1 cellular context compared by ENCODE assay signal in genomic region chr2:64454316-64455030, GRCh38.
TF ChIP-seq lines count a peak whose summit lies in the region.

No MANE protein-coding gene starts in this region.

TF ChIP-seq in HepG2, 621 proteins besides CTCF, POLR2A, EP300 and RAD21 (continued from another document and continues in another):
- TF ChIP-seq, protein P1, sequence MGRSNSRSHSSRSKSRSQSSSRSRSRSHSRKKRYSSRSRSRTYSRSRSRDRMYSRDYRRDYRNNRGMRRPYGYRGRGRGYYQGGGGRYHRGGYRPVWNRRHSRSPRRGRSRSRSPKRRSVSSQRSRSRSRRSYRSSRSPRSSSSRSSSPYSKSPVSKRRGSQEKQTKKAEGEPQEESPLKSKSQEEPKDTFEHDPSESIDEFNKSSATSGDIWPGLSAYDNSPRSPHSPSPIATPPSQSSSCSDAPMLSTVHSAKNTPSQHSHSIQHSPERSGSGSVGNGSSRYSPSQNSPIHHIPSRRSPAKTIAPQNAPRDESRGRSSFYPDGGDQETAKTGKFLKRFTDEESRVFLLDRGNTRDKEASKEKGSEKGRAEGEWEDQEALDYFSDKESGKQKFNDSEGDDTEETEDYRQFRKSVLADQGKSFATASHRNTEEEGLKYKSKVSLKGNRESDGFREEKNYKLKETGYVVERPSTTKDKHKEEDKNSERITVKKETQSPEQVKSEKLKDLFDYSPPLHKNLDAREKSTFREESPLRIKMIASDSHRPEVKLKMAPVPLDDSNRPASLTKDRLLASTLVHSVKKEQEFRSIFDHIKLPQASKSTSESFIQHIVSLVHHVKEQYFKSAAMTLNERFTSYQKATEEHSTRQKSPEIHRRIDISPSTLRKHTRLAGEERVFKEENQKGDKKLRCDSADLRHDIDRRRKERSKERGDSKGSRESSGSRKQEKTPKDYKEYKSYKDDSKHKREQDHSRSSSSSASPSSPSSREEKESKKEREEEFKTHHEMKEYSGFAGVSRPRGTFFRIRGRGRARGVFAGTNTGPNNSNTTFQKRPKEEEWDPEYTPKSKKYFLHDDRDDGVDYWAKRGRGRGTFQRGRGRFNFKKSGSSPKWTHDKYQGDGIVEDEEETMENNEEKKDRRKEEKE (IDR thresholded peaks at IDR 0.05): no peak
- TF ChIP-seq SRSF1 (optimal IDR thresholded peaks at IDR 0.05; ENCODE audit: low read depth, low read length) (no peak), NR2F6 (IDR thresholded peaks at IDR 0.05) (no peak), NR2F6 (CRISPR knock-in tag; IDR thresholded peaks at IDR 0.05) (no peak), SALL2 (CRISPR knock-in tag; IDR thresholded peaks at IDR 0.05) (no peak), CC2D1A (CRISPR knock-in tag; IDR thresholded peaks at IDR 0.05) (no peak), SRY (CRISPR knock-in tag; IDR thresholded peaks at IDR 0.05) (peak; percentile 84; the same call in 1 of the 2 replicates), ZNF512 (CRISPR knock-in tag; IDR thresholded peaks at IDR 0.05) (peak; percentile 67; the same call in 1 of the 2 replicates), THRA (CRISPR knock-in tag; IDR thresholded peaks at IDR 0.05; ENCODE audit: borderline replicate concordance) (no peak), CBX5 (CRISPR knock-in tag; IDR thresholded peaks at IDR 0.05; ENCODE audit: borderline replicate concordance) (no peak), ZNF292 (CRISPR knock-in tag; IDR thresholded peaks at IDR 0.05; ENCODE audit: borderline replicate concordance, low read depth) (0 out of 2 replicates have a peak, but pooled peaks have one; percentile 32), SUZ12 (IDR thresholded peaks at IDR 0.05; ENCODE audit: low read depth, low read length) (no peak), ZFP1 (CRISPR knock-in tag; IDR thresholded peaks at IDR 0.05) (no peak), ZUFSP (CRISPR knock-in tag; IDR thresholded peaks at IDR 0.05; ENCODE audit: borderline replicate concordance) (no peak), TBX2 (CRISPR knock-in tag; IDR thresholded peaks at IDR 0.05; ENCODE audit: borderline replicate concordance) (no peak; the same call in 1 of the 2 replicates), YY1 (IDR thresholded peaks at IDR 0.05; ENCODE audit: insufficient read depth, insufficient replicate concordance, low read depth, low read length) (no peak), SKI (IDR thresholded peaks at IDR 0.05; ENCODE audit: partially characterized antibody) (no peak), MAFG (CRISPR knock-in tag; IDR thresholded peaks at IDR 0.05) (no peak), SRSF9 (IDR thresholded peaks at IDR 0.05; ENCODE audit: borderline replicate concordance, insufficient read depth, low read depth, low read length, poor library complexity, severe bottlenecking) (no peak), POLR2AphosphoS2 (IDR thresholded peaks at IDR 0.05; ENCODE audit: low read depth, low read length) (no peak), ZNF839 (CRISPR knock-in tag; IDR thresholded peaks at IDR 0.05; ENCODE audit: borderline replicate concordance) (peak; percentile 78; the same call in 1 of the 2 replicates), ZNF432 (CRISPR knock-in tag; IDR thresholded peaks at IDR 0.05; ENCODE audit: borderline replicate concordance) (no peak), PTBP1 (IDR thresholded peaks at IDR 0.05; ENCODE audit: low read depth, low read length, poor library complexity, severe bottlenecking) (no peak), KDM5B (CRISPR knock-in tag; IDR thresholded peaks at IDR 0.05; ENCODE audit: borderline replicate concordance) (peak; percentile 58; the same call in 1 of the 2 replicates), ZBED4 (CRISPR knock-in tag; IDR thresholded peaks at IDR 0.05; ENCODE audit: borderline replicate concordance) (no peak)
- TF ChIP-seq, protein P2, sequence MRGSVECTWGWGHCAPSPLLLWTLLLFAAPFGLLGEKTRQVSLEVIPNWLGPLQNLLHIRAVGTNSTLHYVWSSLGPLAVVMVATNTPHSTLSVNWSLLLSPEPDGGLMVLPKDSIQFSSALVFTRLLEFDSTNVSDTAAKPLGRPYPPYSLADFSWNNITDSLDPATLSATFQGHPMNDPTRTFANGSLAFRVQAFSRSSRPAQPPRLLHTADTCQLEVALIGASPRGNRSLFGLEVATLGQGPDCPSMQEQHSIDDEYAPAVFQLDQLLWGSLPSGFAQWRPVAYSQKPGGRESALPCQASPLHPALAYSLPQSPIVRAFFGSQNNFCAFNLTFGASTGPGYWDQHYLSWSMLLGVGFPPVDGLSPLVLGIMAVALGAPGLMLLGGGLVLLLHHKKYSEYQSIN (CRISPR knock-in tag; IDR thresholded peaks at IDR 0.05; ENCODE audit: borderline replicate concordance): no peak
- TF ChIP-seq, protein P3, sequence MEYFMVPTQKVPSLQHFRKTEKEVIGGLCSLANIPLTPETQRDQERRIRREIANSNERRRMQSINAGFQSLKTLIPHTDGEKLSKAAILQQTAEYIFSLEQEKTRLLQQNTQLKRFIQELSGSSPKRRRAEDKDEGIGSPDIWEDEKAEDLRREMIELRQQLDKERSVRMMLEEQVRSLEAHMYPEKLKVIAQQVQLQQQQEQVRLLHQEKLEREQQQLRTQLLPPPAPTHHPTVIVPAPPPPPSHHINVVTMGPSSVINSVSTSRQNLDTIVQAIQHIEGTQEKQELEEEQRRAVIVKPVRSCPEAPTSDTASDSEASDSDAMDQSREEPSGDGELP (IDR thresholded peaks at IDR 0.05; ENCODE audit: borderline replicate concordance, low read depth): no peak
- TF ChIP-seq, protein P4, sequence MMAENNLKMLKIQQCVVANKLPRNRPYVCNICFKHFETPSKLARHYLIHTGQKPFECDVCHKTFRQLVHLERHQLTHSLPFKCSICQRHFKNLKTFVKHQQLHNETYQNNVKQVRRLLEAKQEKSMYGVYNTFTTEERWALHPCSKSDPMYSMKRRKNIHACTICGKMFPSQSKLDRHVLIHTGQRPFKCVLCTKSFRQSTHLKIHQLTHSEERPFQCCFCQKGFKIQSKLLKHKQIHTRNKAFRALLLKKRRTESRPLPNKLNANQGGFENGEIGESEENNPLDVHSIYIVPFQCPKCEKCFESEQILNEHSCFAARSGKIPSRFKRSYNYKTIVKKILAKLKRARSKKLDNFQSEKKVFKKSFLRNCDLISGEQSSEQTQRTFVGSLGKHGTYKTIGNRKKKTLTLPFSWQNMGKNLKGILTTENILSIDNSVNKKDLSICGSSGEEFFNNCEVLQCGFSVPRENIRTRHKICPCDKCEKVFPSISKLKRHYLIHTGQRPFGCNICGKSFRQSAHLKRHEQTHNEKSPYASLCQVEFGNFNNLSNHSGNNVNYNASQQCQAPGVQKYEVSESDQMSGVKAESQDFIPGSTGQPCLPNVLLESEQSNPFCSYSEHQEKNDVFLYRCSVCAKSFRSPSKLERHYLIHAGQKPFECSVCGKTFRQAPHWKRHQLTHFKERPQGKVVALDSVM (CRISPR knock-in tag; IDR thresholded peaks at IDR 0.05): no peak
- TF ChIP-seq, protein P5, sequence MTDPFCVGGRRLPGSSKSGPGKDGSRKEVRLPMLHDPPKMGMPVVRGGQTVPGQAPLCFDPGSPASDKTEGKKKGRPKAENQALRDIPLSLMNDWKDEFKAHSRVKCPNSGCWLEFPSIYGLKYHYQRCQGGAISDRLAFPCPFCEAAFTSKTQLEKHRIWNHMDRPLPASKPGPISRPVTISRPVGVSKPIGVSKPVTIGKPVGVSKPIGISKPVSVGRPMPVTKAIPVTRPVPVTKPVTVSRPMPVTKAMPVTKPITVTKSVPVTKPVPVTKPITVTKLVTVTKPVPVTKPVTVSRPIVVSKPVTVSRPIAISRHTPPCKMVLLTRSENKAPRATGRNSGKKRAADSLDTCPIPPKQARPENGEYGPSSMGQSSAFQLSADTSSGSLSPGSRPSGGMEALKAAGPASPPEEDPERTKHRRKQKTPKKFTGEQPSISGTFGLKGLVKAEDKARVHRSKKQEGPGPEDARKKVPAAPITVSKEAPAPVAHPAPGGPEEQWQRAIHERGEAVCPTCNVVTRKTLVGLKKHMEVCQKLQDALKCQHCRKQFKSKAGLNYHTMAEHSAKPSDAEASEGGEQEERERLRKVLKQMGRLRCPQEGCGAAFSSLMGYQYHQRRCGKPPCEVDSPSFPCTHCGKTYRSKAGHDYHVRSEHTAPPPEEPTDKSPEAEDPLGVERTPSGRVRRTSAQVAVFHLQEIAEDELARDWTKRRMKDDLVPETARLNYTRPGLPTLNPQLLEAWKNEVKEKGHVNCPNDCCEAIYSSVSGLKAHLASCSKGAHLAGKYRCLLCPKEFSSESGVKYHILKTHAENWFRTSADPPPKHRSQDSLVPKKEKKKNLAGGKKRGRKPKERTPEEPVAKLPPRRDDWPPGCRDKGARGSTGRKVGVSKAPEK (CRISPR knock-in tag; IDR thresholded peaks at IDR 0.05; ENCODE audit: borderline replicate concordance): no peak
- TF ChIP-seq, protein P6, sequence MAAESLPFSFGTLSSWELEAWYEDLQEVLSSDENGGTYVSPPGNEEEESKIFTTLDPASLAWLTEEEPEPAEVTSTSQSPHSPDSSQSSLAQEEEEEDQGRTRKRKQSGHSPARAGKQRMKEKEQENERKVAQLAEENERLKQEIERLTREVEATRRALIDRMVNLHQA (CRISPR knock-in tag; IDR thresholded peaks at IDR 0.05): no peak
- TF ChIP-seq, protein P7, sequence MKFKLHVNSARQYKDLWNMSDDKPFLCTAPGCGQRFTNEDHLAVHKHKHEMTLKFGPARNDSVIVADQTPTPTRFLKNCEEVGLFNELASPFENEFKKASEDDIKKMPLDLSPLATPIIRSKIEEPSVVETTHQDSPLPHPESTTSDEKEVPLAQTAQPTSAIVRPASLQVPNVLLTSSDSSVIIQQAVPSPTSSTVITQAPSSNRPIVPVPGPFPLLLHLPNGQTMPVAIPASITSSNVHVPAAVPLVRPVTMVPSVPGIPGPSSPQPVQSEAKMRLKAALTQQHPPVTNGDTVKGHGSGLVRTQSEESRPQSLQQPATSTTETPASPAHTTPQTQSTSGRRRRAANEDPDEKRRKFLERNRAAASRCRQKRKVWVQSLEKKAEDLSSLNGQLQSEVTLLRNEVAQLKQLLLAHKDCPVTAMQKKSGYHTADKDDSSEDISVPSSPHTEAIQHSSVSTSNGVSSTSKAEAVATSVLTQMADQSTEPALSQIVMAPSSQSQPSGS (CRISPR knock-in tag; IDR thresholded peaks at IDR 0.05): no peak
- TF ChIP-seq, protein P8, sequence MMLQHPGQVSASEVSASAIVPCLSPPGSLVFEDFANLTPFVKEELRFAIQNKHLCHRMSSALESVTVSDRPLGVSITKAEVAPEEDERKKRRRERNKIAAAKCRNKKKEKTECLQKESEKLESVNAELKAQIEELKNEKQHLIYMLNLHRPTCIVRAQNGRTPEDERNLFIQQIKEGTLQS (CRISPR knock-in tag; IDR thresholded peaks at IDR 0.05): no peak
